ENCODE assay signal across 3 cellular contexts in genomic region chr2:165122521-165122920, GRCh38.
TF ChIP-seq lines count a peak whose summit lies in the region.

No MANE protein-coding gene starts in this region.

TF ChIP-seq in SK-N-SH, 30 proteins besides CTCF, POLR2A, EP300 and RAD21 (continued from another document):
- no peak for TF ChIP-seq USF1 (IDR thresholded peaks at IDR 0.05; ENCODE audit: borderline replicate concordance, low read depth)
- no peak for TF ChIP-seq POLR2AphosphoS5 (IDR thresholded peaks at IDR 0.05; ENCODE audit: low read depth, low read length)
- no peak for TF ChIP-seq RCOR1 (IDR thresholded peaks at IDR 0.05; ENCODE audit: low read length)
- no peak for TF ChIP-seq USF2 (IDR thresholded peaks at IDR 0.05; ENCODE audit: borderline replicate concordance, low read depth, low read length)
- no peak for TF ChIP-seq FOXJ3 (CRISPR knock-in tag; IDR thresholded peaks at IDR 0.05)
- TF ChIP-seq CHD2 (IDR thresholded peaks at IDR 0.05; ENCODE audit: low read length, partially characterized antibody) = no peak
- no peak for TF ChIP-seq IRF3 (IDR thresholded peaks at IDR 0.05; ENCODE audit: low read depth, low read length)
- no peak for TF ChIP-seq MEF2A (IDR thresholded peaks at IDR 0.05; ENCODE audit: borderline replicate concordance, low read depth)
- TF ChIP-seq FOSL2 (IDR thresholded peaks at IDR 0.05; ENCODE audit: borderline replicate concordance, low read depth) = no peak
- TF ChIP-seq GATA2 (CRISPR knock-in tag; IDR thresholded peaks at IDR 0.05) = no peak
- TF ChIP-seq EZH2phosphoT487 (IDR thresholded peaks at IDR 0.05; ENCODE audit: borderline replicate concordance, low read depth) = no peak
- no peak for TF ChIP-seq ELF1 (IDR thresholded peaks at IDR 0.05)
- no peak for TF ChIP-seq SMC3 (IDR thresholded peaks at IDR 0.05; ENCODE audit: low read depth, low read length)

TF ChIP-seq in SK-N-SH treated with all-trans-retinoic acid at 6 μM for 48 hours, 23 proteins besides CTCF, POLR2A, EP300 and RAD21 (continued from another document):
- TF ChIP-seq TSHZ2 (CRISPR knock-in tag; IDR thresholded peaks at IDR 0.05) (no peak), CSDC2 (CRISPR knock-in tag; IDR thresholded peaks at IDR 0.05) (no peak), CSRNP3 (CRISPR knock-in tag; IDR thresholded peaks at IDR 0.05) (no peak), ARNTL (CRISPR knock-in tag; IDR thresholded peaks at IDR 0.05; ENCODE audit: borderline replicate concordance, low read depth) (no peak), SNAI2 (CRISPR knock-in tag; IDR thresholded peaks at IDR 0.05) (no peak), GLIS3 (CRISPR knock-in tag; IDR thresholded peaks at IDR 0.05) (no peak), ZNF8 (CRISPR knock-in tag; IDR thresholded peaks at IDR 0.05) (no peak), ESRRG (CRISPR knock-in tag; IDR thresholded peaks at IDR 0.05) (no peak), TCF4 (CRISPR knock-in tag; IDR thresholded peaks at IDR 0.05; ENCODE audit: borderline replicate concordance) (no peak), PPARA (CRISPR knock-in tag; IDR thresholded peaks at IDR 0.05; ENCODE audit: borderline replicate concordance) (no peak), CREB5 (CRISPR knock-in tag; IDR thresholded peaks at IDR 0.05; ENCODE audit: low read depth) (no peak), ZNF70 (CRISPR knock-in tag; IDR thresholded peaks at IDR 0.05) (no peak), ZNF565 (CRISPR knock-in tag; conservative IDR thresholded peaks at IDR 0.05; ENCODE audit: low read depth) (no peak), ZC3H10 (CRISPR knock-in tag; IDR thresholded peaks at IDR 0.05) (no peak)

TF ChIP-seq in H1, 55 proteins besides CTCF, POLR2A, EP300 and RAD21 (continued from another document):
- no peak for TF ChIP-seq TAF1 (IDR thresholded peaks at IDR 0.05; ENCODE audit: low read depth, low read length)
- TF ChIP-seq CHD2 (IDR thresholded peaks at IDR 0.05; ENCODE audit: low read length) = no peak
- no peak for TF ChIP-seq GABPA (IDR thresholded peaks at IDR 0.05; ENCODE audit: borderline replicate concordance, insufficient read depth, low read length)
- TF ChIP-seq CBX8 (IDR thresholded peaks at IDR 0.05; ENCODE audit: borderline replicate concordance, low read depth, low read length) = no peak
- no peak for TF ChIP-seq RNF2 (IDR thresholded peaks at IDR 0.05; ENCODE audit: borderline replicate concordance, low read depth, low read length, missing control alignments, poor library complexity, severe bottlenecking)
